ENCODE assay signal across 17 cellular contexts in genomic region chr17:41406205-41406604, GRCh38. TPM values are rescaled to one million over a fixed set of nuclear protein-coding genes. Genes with fewer than 3 reads are reported as not detected.
DNase-seq lines count a peak whose midpoint lies in the region; ATAC-seq, FAIRE-seq and TF ChIP-seq lines count a peak whose summit lies in the region.
"Had no signal": no experiment of that assay in that cellular context is flagged by ENCODE, and none has a peak within 500 bp of the region (broad histone marks: within the 10 kb centered on the region; RNA-seq: fewer than 3 reads in every experiment).

No MANE protein-coding gene starts in this region.

- H3K79me2 ChIP-seq in H9 (ENCODE audit: insufficient read depth, low read length) (no peaks in the 10 kb centered on the region), keratinocyte (ENCODE audit: control insufficient read depth, insufficient read depth, low read length) (no peaks in the 10 kb centered on the region)

- dilution Hi-C loops in keratinocyte (cut with MboI; ENCODE audit: extremely low pct_ligation_motif_present, low sequenced_read_pairs): no loop called here

- H2AFZ ChIP-seq in H9 (ENCODE audit: low read length) (no peak overlapping the region), keratinocyte (ENCODE audit: control insufficient read depth, low read length) (no peak overlapping the region)

- 0 out of 2 replicates have a peak, but pooled peaks cover 2% of the 10 kb centered on the region for H3K4me1 ChIP-seq in H9 (ENCODE audit: insufficient read depth, low read length)
- H3K4me1 ChIP-seq in keratinocyte (ENCODE audit: control insufficient read depth, extremely low read depth, insufficient read depth, low read length): peaks cover 29% of the 10 kb centered on the region

- H2BK12ac ChIP-seq in H9 (ENCODE audit: insufficient read length, low read depth, low read length): no peak overlapping the region

- H4K5ac ChIP-seq in H9 (ENCODE audit: insufficient read length, low read depth, low read length): no peak overlapping the region

- H3K27me3 Mint-ChIP-seq in H9 (ENCODE audit: low read depth) (peaks cover 3% of the 10 kb centered on the region), WTC11 (ENCODE audit: low read depth) (no peaks in the 10 kb centered on the region; the same call in none of the 2 replicates), nephron progenitor cell (ENCODE audit: low read depth, poor library complexity) (peaks cover 7% of the 10 kb centered on the region)
- H3K27me3 Mint-ChIP-seq: activated naive CD8-positive, alpha-beta T cell had no signal

- H3K23ac ChIP-seq in H9 (ENCODE audit: insufficient read length, low read depth, low read length): no peak overlapping the region

- no peak overlapping the region for H3K4me3 ChIP-seq in BJ (ENCODE audit: low read depth, low read length)
- H3K4me3 ChIP-seq in keratinocyte (ENCODE audit: control insufficient read depth in 2 of 3, extremely low read depth in 1 of 3, insufficient read depth in 2 of 3, low read depth in 1 of 3, low read length in 3 of 3): no peak overlapping the region
- H3K4me3 ChIP-seq: BLaER1 treated with 17β-estradiol and CSF1 and Interleukin-3, amounts not matched to agents 10 nM and 100 nM had no signal

- H3K9me3 Mint-ChIP-seq in H9 (no peaks in the 10 kb centered on the region), WTC11 (no peaks in the 10 kb centered on the region), nephron progenitor cell (no peaks in the 10 kb centered on the region)

- H3K4me3 Mint-ChIP-seq in H9 (no peak overlapping the region), WTC11 (no peak overlapping the region), nephron progenitor cell (no peak overlapping the region)
- H3K4me3 Mint-ChIP-seq: activated naive CD8-positive, alpha-beta T cell had no signal

- H3K9me3 ChIP-seq in H9 (ENCODE audit: control insufficient read depth, low read depth, low read length) (no peaks in the 10 kb centered on the region), keratinocyte (ENCODE audit: control insufficient read depth, low read depth, low read length) (no peaks in the 10 kb centered on the region)
- H3K9me3 ChIP-seq: BLaER1 treated with 17β-estradiol and CSF1 and Interleukin-3, amounts not matched to agents 10 nM and 100 nM had no signal

- 0 out of 2 replicates have a peak, but pooled peaks have one; percentile 5 for TF ChIP-seq CTCF in BJ (IDR thresholded peaks at IDR 0.05; ENCODE audit: insufficient read depth, low read depth, low read length)
- TF ChIP-seq CTCF in H9 (conservative IDR thresholded peaks at IDR 0.05): 0 out of 3 replicates have a peak, but pooled peaks have one; percentile 12
- no peak for TF ChIP-seq CTCF in WTC11 (IDR thresholded peaks at IDR 0.05)
- peak; percentile 28 to 78 (median 61) for TF ChIP-seq CTCF in keratinocyte (optimal IDR thresholded peaks at IDR 0.05 in 1 of 3, IDR thresholded peaks at IDR 0.05 in 1 of 3, conservative IDR thresholded peaks at IDR 0.05 in 1 of 3; ENCODE audit: extremely low read depth in 1 of 3, insufficient read depth in 2 of 3, low read length in 3 of 3)
- TF ChIP-seq CTCF in nephron progenitor cell (IDR thresholded peaks at IDR 0.05): no peak

- no peak overlapping the region for H4K91ac ChIP-seq in H9 (ENCODE audit: insufficient read length, low read depth, low read length)

- intact Hi-C loops in Right ventricle myocardium inferior (cut with DNase I): loop anchor here (10.0 kb wide), 1 partner anchor 79 kb away; the partner anchor contains the start of genes KRT35 and KRT36

- H3K36me3 ChIP-seq in BJ (ENCODE audit: control insufficient read depth, insufficient read depth, low read length): no peaks in the 10 kb centered on the region
- no peaks in the 10 kb centered on the region for H3K36me3 ChIP-seq in keratinocyte (ENCODE audit: control insufficient read depth in 2 of 2, extremely low read depth in 1 of 2, insufficient read depth in 2 of 2, low read length in 2 of 2)
- H3K36me3 ChIP-seq: BLaER1 treated with 17β-estradiol and CSF1 and Interleukin-3, amounts not matched to agents 10 nM and 100 nM had no signal

- DNase-seq in BJ (ENCODE audit: low read depth): no peak
- no peak for DNase-seq in H9
- DNase-seq in WTC11 (ENCODE audit: low spot score): no peak
- no peak for DNase-seq in keratinocyte (ENCODE audit: low read depth, low spot score)
- no peak for DNase-seq in NCI-H510A treated with DMSO at 0.1 percent for 48 hours (lab: John Stamatoyannopoulos, UW)
- no peak for DNase-seq in Right ventricle myocardium inferior (ENCODE audit: missing footprints)
- DNase-seq in nephron progenitor cell: no peak
- no peak for DNase-seq in NCI-H2081 treated with DMSO at 0.1 percent for 48 hours (lab: John Stamatoyannopoulos, UW)
- DNase-seq: caudate nucleus, glutamatergic neuron, left colon, NCI-H2227 treated with DMSO at 0.1 percent for 48 hours, substantia nigra had no signal

- H3K79me1 ChIP-seq in H9 (ENCODE audit: insufficient read depth, low read depth, low read length, poor library complexity, severe bottlenecking): no peaks in the 10 kb centered on the region

- H3K4me1 Mint-ChIP-seq in H9 (peaks cover 6 to 10% of the 10 kb centered on the region in 2 experiments), WTC11 (no peaks in the 10 kb centered on the region), nephron progenitor cell (peaks cover 7% of the 10 kb centered on the region)

- H2AK5ac ChIP-seq in H9 (ENCODE audit: insufficient read length, low read length): no peak overlapping the region

- no peaks in the 10 kb centered on the region for H4K20me1 ChIP-seq in H9 (ENCODE audit: control insufficient read depth, insufficient read depth, insufficient read length)
- no peaks in the 10 kb centered on the region for H4K20me1 ChIP-seq in keratinocyte (ENCODE audit: control insufficient read depth, extremely low read depth, insufficient read depth, low read length)
- H4K20me1 ChIP-seq: BLaER1 treated with 17β-estradiol and CSF1 and Interleukin-3, amounts not matched to agents 10 nM and 100 nM had no signal

- CTCF ChIA-PET in BJ (lab: Yijun Ruan, JAX) (interaction anchor here (0.9 to 6.6 kb wide), 6 partner anchors 11 to 257 kb away, joined by 3 to 36 read pairs (median 24); no protein-coding TSS in a partner anchor), WTC11 (lab: Charles Lee) (interaction anchor here (0.7 to 4.8 kb wide), 8 partner anchors 11 to 259 kb away, joined by 3 to 34 read pairs (median 6); no protein-coding TSS in a partner anchor)

- H3K9ac ChIP-seq in H9 (ENCODE audit: extremely low read depth, insufficient read length, low read length): no peak overlapping the region
- no peak overlapping the region for H3K9ac ChIP-seq in keratinocyte (ENCODE audit: control insufficient read depth, extremely low read depth, insufficient read depth, low read length)
- H3K9ac ChIP-seq: BLaER1 treated with 17β-estradiol and CSF1 and Interleukin-3, amounts not matched to agents 10 nM and 100 nM had no signal

- no peak overlapping the region for H3K56ac ChIP-seq in H9 (ENCODE audit: insufficient read length, low read depth, low read length)

- H4K8ac ChIP-seq in H9 (replicated peaks; ENCODE audit: insufficient read length, low read depth, low read length): no peak overlapping the region

- no peak overlapping the region for H3T11ph ChIP-seq in H9 (ENCODE audit: low read length)

- peak; percentile 53 for FAIRE-seq in keratinocyte (lab: Jason Lieb, UNC)

- no peak overlapping the region for H2BK120ac ChIP-seq in H9 (ENCODE audit: low read depth, low read length, poor library complexity, severe bottlenecking)

- H3K27me3 ChIP-seq in BJ (ENCODE audit: control insufficient read depth, insufficient read depth, low read length): no peaks in the 10 kb centered on the region
- no peaks in the 10 kb centered on the region for H3K27me3 ChIP-seq in H9 (ENCODE audit: insufficient read depth, low read length)
- no peaks in the 10 kb centered on the region for H3K27me3 ChIP-seq in keratinocyte (ENCODE audit: control insufficient read depth, extremely low read depth, insufficient read depth, low read length)
- H3K27me3 ChIP-seq: BLaER1 treated with 17β-estradiol and CSF1 and Interleukin-3, amounts not matched to agents 10 nM and 100 nM had no signal

- ATAC-seq in WTC11 (peak; percentile 50), Right ventricle myocardium inferior (no peak)
- ATAC-seq: left colon had no signal

- H3K4me2 ChIP-seq in H9 (ENCODE audit: insufficient read depth, insufficient read length, low read length) (no peak overlapping the region), keratinocyte (ENCODE audit: control insufficient read depth, extremely low read depth, insufficient read depth, low read depth, low read length) (no peak overlapping the region)
- H3K4me2 ChIP-seq: BLaER1 treated with 17β-estradiol and CSF1 and Interleukin-3, amounts not matched to agents 10 nM and 100 nM had no signal

- no peak overlapping the region for H3K27ac Mint-ChIP-seq in H9
- H3K27ac Mint-ChIP-seq in WTC11: no peak overlapping the region
- no peak overlapping the region for H3K27ac Mint-ChIP-seq in nephron progenitor cell

- H3K4ac ChIP-seq in H9 (ENCODE audit: low read depth, low read length): no peak overlapping the region

- no CpG with 5 or more reads among the region's 5 CpGs for WGBS in H9 (ENCODE audit: extremely low coverage, insufficient read length, low lambda C conversion rate)

- no peak overlapping the region for H2BK20ac ChIP-seq in H9 (ENCODE audit: low read depth, low read length, poor library complexity, severe bottlenecking)

- POLR2A ChIA-PET in BJ (lab: Charles Lee) (no interaction called here), WTC11 (lab: Charles Lee) (no interaction called here)

- H3K23me2 ChIP-seq in H9 (ENCODE audit: insufficient read length, low read depth, low read length, poor library complexity, severe bottlenecking): no peaks in the 10 kb centered on the region

- no peak overlapping the region for H3K18ac ChIP-seq in H9 (ENCODE audit: insufficient read length, low read depth, low read length)

- H3K36me3 Mint-ChIP-seq in H9 (ENCODE audit: insufficient read depth in 1 of 3, low read depth in 3 of 3) (no peaks in the 10 kb centered on the region), WTC11 (no peaks in the 10 kb centered on the region), nephron progenitor cell (ENCODE audit: low read depth) (no peaks in the 10 kb centered on the region)

- H2BK5ac ChIP-seq in H9 (ENCODE audit: insufficient read length, low read length): no peak overlapping the region

- H2BK15ac ChIP-seq in H9 (ENCODE audit: low read depth, low read length): no peak overlapping the region

- no peak overlapping the region for H3K27ac ChIP-seq in H9 (ENCODE audit: insufficient read length, low read depth, low read length)
- H3K27ac ChIP-seq in keratinocyte (ENCODE audit: control insufficient read depth, insufficient read depth, low read length): no peak overlapping the region
- H3K27ac ChIP-seq: BLaER1 treated with 17β-estradiol and CSF1 and Interleukin-3, amounts not matched to agents 10 nM and 100 nM had no signal

- H3K9me1 ChIP-seq in keratinocyte (ENCODE audit: control insufficient read depth, extremely low read depth, insufficient read depth, low read length): no peaks in the 10 kb centered on the region

- 0 out of 2 replicates have a peak overlapping the region, but pooled peaks have one; percentile 6 for H3K14ac ChIP-seq in H9 (ENCODE audit: insufficient read depth, low read length)

RNA-seq across cellular contexts. Expression of gene KRT31, which starts 8.8 kb away (rescaled TPM):
- polyA plus RNA-seq in BJ (2011; rRNA removed): 0.11 TPM in 1 of 2 replicates, not detected in the other
- polyA minus RNA-seq in BJ (2011; rRNA and poly(A)+ RNA removed): not detected in 2 replicates
- total RNA-seq in H9 (2021): not detected in 2 replicates
- not detected in 3 replicates for total RNA-seq in WTC11 (2021)
- 20.5 to 45.2 TPM (median 24.9 TPM) in 3 replicates for polyA plus RNA-seq in keratinocyte
- polyA plus RNA-seq in keratinocyte (2011; ENCODE audit: low read depth): 36.3 TPM
- 18.3 and 32.3 TPM in 2 replicates for polyA plus RNA-seq in keratinocyte (2011; cell fraction: cytosol; rRNA removed)
- polyA plus RNA-seq in keratinocyte (2011; cell fraction: nucleus; rRNA removed): 21.8 and 23.4 TPM in 2 replicates
- 59.4 and 64.5 TPM in 2 replicates for polyA plus RNA-seq in keratinocyte (2012; ENCODE audit: low replicate concordance)
- polyA minus RNA-seq in keratinocyte: 40.6 to 89.9 TPM (median 51.7 TPM) in 3 replicates
- polyA minus RNA-seq in keratinocyte (2011; cell fraction: cytosol; rRNA and poly(A)+ RNA removed): 48.3 TPM
- polyA minus RNA-seq in keratinocyte (2011; cell fraction: nucleus; rRNA and poly(A)+ RNA removed): 12.6 and 18.7 TPM in 2 replicates
- not detected for total RNA-seq in Right ventricle myocardium inferior
- total RNA-seq: left colon, OCI-LY7, pulmonary artery endothelial cell had no signal

RNA-seq across cellular contexts. Expression of gene KRT37, which starts 18.2 kb away (rescaled TPM):
- polyA plus RNA-seq in BJ (2011; rRNA removed) (not detected in 2 replicates), keratinocyte (0.03 to 0.08 TPM (median 0.04 TPM) in 3 replicates)
- polyA minus RNA-seq in BJ (2011; rRNA and poly(A)+ RNA removed): not detected in 2 replicates
- total RNA-seq in H9 (2021) (not detected in 2 replicates), WTC11 (2021) (not detected in 3 replicates), Right ventricle myocardium inferior (not detected)
- polyA plus RNA-seq in keratinocyte (2011; ENCODE audit: low read depth): 0.54 TPM
- polyA plus RNA-seq in keratinocyte (2011; cell fraction: cytosol; rRNA removed): 0.06 and 0.08 TPM in 2 replicates
- not detected in 2 replicates for polyA plus RNA-seq in keratinocyte (2011; cell fraction: nucleus; rRNA removed)
- 0.13 and 1.1 TPM in 2 replicates for polyA plus RNA-seq in keratinocyte (2012; ENCODE audit: low replicate concordance)
- polyA minus RNA-seq in keratinocyte: 1.0 TPM in 1 of 3 replicates, not detected in the others
- polyA minus RNA-seq in keratinocyte (2011; cell fraction: cytosol; rRNA and poly(A)+ RNA removed): not detected
- not detected in 2 replicates for polyA minus RNA-seq in keratinocyte (2011; cell fraction: nucleus; rRNA and poly(A)+ RNA removed)
- total RNA-seq: left colon, OCI-LY7, pulmonary artery endothelial cell had no signal

RNA-seq across cellular contexts. Expression of gene KRT34, which starts 24.1 kb away (rescaled TPM):
- polyA plus RNA-seq in BJ (2011; rRNA removed) (151 and 156 TPM in 2 replicates), keratinocyte (4.4 to 4.8 TPM (median 4.6 TPM) in 3 replicates)
- polyA minus RNA-seq in BJ (2011; rRNA and poly(A)+ RNA removed): 52.7 and 88.2 TPM in 2 replicates
- total RNA-seq in H9 (2021) (not detected in 2 replicates), WTC11 (2021) (not detected in 3 replicates), Right ventricle myocardium inferior (not detected)
- 68.2 TPM for polyA plus RNA-seq in keratinocyte (2011; ENCODE audit: low read depth)
- 5.4 and 6.3 TPM in 2 replicates for polyA plus RNA-seq in keratinocyte (2011; cell fraction: cytosol; rRNA removed)
- 8.0 and 8.4 TPM in 2 replicates for polyA plus RNA-seq in keratinocyte (2011; cell fraction: nucleus; rRNA removed)
- 3.9 and 45.5 TPM in 2 replicates for polyA plus RNA-seq in keratinocyte (2012; ENCODE audit: low replicate concordance)
- polyA minus RNA-seq in keratinocyte: 2.2 to 4.2 TPM (median 3.2 TPM) in 3 replicates
- 3.3 TPM for polyA minus RNA-seq in keratinocyte (2011; cell fraction: cytosol; rRNA and poly(A)+ RNA removed)
- 2.9 and 3.3 TPM in 2 replicates for polyA minus RNA-seq in keratinocyte (2011; cell fraction: nucleus; rRNA and poly(A)+ RNA removed)
- total RNA-seq: OCI-LY7, pulmonary artery endothelial cell had no signal

RNA-seq across cellular contexts. Expression of gene KRT38, which starts 34.6 kb away (rescaled TPM):
- polyA plus RNA-seq in BJ (2011; rRNA removed) (0.72 and 0.98 TPM in 2 replicates), keratinocyte (not detected in 3 replicates)
- 0.24 TPM in 1 of 2 replicates, not detected in the other for polyA minus RNA-seq in BJ (2011; rRNA and poly(A)+ RNA removed)
- total RNA-seq in H9 (2021) (not detected in 2 replicates), WTC11 (2021) (not detected in 3 replicates), Right ventricle myocardium inferior (not detected)
- not detected for polyA plus RNA-seq in keratinocyte (2011; ENCODE audit: low read depth)
- not detected in 2 replicates for polyA plus RNA-seq in keratinocyte (2011; cell fraction: cytosol; rRNA removed)
- not detected in 2 replicates for polyA plus RNA-seq in keratinocyte (2011; cell fraction: nucleus; rRNA removed)
- not detected in 2 replicates for polyA plus RNA-seq in keratinocyte (2012; ENCODE audit: low replicate concordance)
- polyA minus RNA-seq in keratinocyte: not detected in 3 replicates
- polyA minus RNA-seq in keratinocyte (2011; cell fraction: cytosol; rRNA and poly(A)+ RNA removed): not detected
- polyA minus RNA-seq in keratinocyte (2011; cell fraction: nucleus; rRNA and poly(A)+ RNA removed): not detected in 2 replicates
- total RNA-seq: left colon, OCI-LY7, pulmonary artery endothelial cell had no signal

RNA-seq across cellular contexts. Expression of gene KRT33B, which starts 36.6 kb away (rescaled TPM):
- polyA plus RNA-seq in BJ (2011; rRNA removed) (1.2 and 1.8 TPM in 2 replicates), keratinocyte (0.18 to 0.33 TPM (median 0.21 TPM) in 3 replicates)
- 2.1 and 2.3 TPM in 2 replicates for polyA minus RNA-seq in BJ (2011; rRNA and poly(A)+ RNA removed)
- total RNA-seq in H9 (2021) (not detected in 2 replicates), WTC11 (2021) (not detected in 3 replicates), Right ventricle myocardium inferior (not detected)
- polyA plus RNA-seq in keratinocyte (2011; ENCODE audit: low read depth): 0.32 TPM
- 0.11 and 0.34 TPM in 2 replicates for polyA plus RNA-seq in keratinocyte (2011; cell fraction: cytosol; rRNA removed)
- polyA plus RNA-seq in keratinocyte (2011; cell fraction: nucleus; rRNA removed): 0.11 and 0.13 TPM in 2 replicates
- 0.26 and 0.80 TPM in 2 replicates for polyA plus RNA-seq in keratinocyte (2012; ENCODE audit: low replicate concordance)
- polyA minus RNA-seq in keratinocyte: 0.33 to 0.35 TPM in 2 of 3 replicates, not detected in the other
- polyA minus RNA-seq in keratinocyte (2011; cell fraction: cytosol; rRNA and poly(A)+ RNA removed): not detected
- polyA minus RNA-seq in keratinocyte (2011; cell fraction: nucleus; rRNA and poly(A)+ RNA removed): 0.32 TPM in 1 of 2 replicates, not detected in the other
- total RNA-seq: left colon, OCI-LY7, pulmonary artery endothelial cell had no signal

Comparison
In these comparisons a context has a peak if more than half of its experiments do, and no peak if none do; other contexts are left out.
1. CTCF ChIP-seq: peak in BJ (single experiment), H9 (single experiment) and keratinocyte (3 of 3); none in WTC11 (single experiment) and nephron progenitor cell (single experiment).